13 cellular contexts compared by ENCODE assay signal in genomic region chr20:46959081-46959692, GRCh38.
DNase-seq lines count a peak whose midpoint lies in the region; TF ChIP-seq lines count a peak whose summit lies in the region.
"Had no signal": no experiment of that assay in that cellular context is flagged by ENCODE, and none has a peak within 500 bp of the region (broad histone marks: within the 10 kb centered on the region; RNA-seq: fewer than 3 reads in every experiment).

No MANE protein-coding gene starts in this region.

- no peaks in the 10 kb centered on the region for H3K9me2 ChIP-seq in GM23248 (ENCODE audit: insufficient read depth)

- no peak for TF ChIP-seq POLR2A in uterus (IDR thresholded peaks at IDR 0.05)

- no peak overlapping the region for H3K9ac ChIP-seq in GM23248

- no peaks in the 10 kb centered on the region for H3K79me2 ChIP-seq in GM23248 (ENCODE audit: insufficient read depth)

- TF ChIP-seq CTCF in fibroblast of mammary gland (conservative IDR thresholded peaks at IDR 0.05; ENCODE audit: control insufficient read depth, insufficient read depth, low read depth, low read length) (no peak), uterus (IDR thresholded peaks at IDR 0.05) (no peak)

- no peaks in the 10 kb centered on the region for H4K20me1 ChIP-seq in GM23248 (ENCODE audit: insufficient read depth)

- H3K27ac ChIP-seq in GM23248 (0 out of 2 replicates have a peak overlapping the region, but pooled peaks have one; percentile 20), SJSA1 (peak overlapping the region; percentile 82), uterus (no peak overlapping the region)

- intact Hi-C loops in uterus (cut with DNase I; ENCODE audit: low total_unique reads): no loop called here

- H3K4me3 ChIP-seq in GM23248 (no peak overlapping the region), SJSA1 (no peak overlapping the region), fibroblast of mammary gland (ENCODE audit: control insufficient read depth, low read depth, low read length) (no peak overlapping the region), uterus (no peak overlapping the region), H7 (ENCODE audit: insufficient read depth, low read depth, low read length) (no peak overlapping the region)

- H3K4me1 ChIP-seq in GM23248 (ENCODE audit: insufficient read depth) (peaks cover 15% of the 10 kb centered on the region; the same call in 1 of the 2 replicates), SJSA1 (replicated peaks) (peaks cover 31% of the 10 kb centered on the region), uterus (no peaks in the 10 kb centered on the region)

- DNase-seq in 8988T: peak; percentile 38
- peak; percentile 95 for DNase-seq in GM23248
- DNase-seq in SJSA1 (ENCODE audit: low read depth in 1 of 2, low spot score in 2 of 2): peak; percentile 83 to 94
- peak; percentile 98 for DNase-seq in fibroblast of mammary gland (ENCODE audit: low read depth)
- no peak for DNase-seq in uterus
- DNase-seq in NCI-H1436 treated with DMSO at 0.1 percent for 48 hours (lab: John Stamatoyannopoulos, UW): no peak
- DNase-seq in DMS79 treated with DMSO at 0.1 percent for 48 hours (lab: John Stamatoyannopoulos, UW): no peak
- DNase-seq in H7: no peak
- DNase-seq: activated effector memory CD4-positive, alpha-beta T cell treated with Interleukin-2 at 50 U/mL for 16 hours; CD4-positive, alpha-beta memory T cell; endodermal cell; left cardiac atrium; posterior cingulate gyrus had no signal

- H3K27me3 ChIP-seq in GM23248 (replicated peaks; ENCODE audit: insufficient read depth): no peaks in the 10 kb centered on the region
- H3K27me3 ChIP-seq in SJSA1 (replicated peaks): no peaks in the 10 kb centered on the region
- no peaks in the 10 kb centered on the region for H3K27me3 ChIP-seq in uterus
- H3K27me3 ChIP-seq in H7 (ENCODE audit: control insufficient read depth, insufficient read depth, low read length): no peaks in the 10 kb centered on the region

- H3K36me3 ChIP-seq in GM23248 (ENCODE audit: low read depth): no peaks in the 10 kb centered on the region
- H3K36me3 ChIP-seq in SJSA1: no peaks in the 10 kb centered on the region
- H3K36me3 ChIP-seq in uterus: no peaks in the 10 kb centered on the region
- no peaks in the 10 kb centered on the region for H3K36me3 ChIP-seq in H7 (replicated peaks; ENCODE audit: control insufficient read depth, insufficient read depth, low read length)

- 72% methylated on average over 13 of the region's 13 CpGs for WGBS in GM23248 (ENCODE audit: low coverage in 1 of 2, low lambda C conversion rate in 2 of 2, missing lambda C conversion rate in 2 of 2), 2 experiments

- in situ Hi-C loops in GM23248 (cut with MboI): no loop called here

- H3K9me3 ChIP-seq in GM23248 (ENCODE audit: low read depth): no peaks in the 10 kb centered on the region
- no peaks in the 10 kb centered on the region for H3K9me3 ChIP-seq in SJSA1 (replicated peaks)
- H3K9me3 ChIP-seq in uterus: no peaks in the 10 kb centered on the region

- peaks cover 16% of the 10 kb centered on the region for H3F3A ChIP-seq in GM23248 (ENCODE audit: insufficient read depth)

- H3K4me2 ChIP-seq in GM23248 (ENCODE audit: unreplicated experiment): no peak overlapping the region

- H2AFZ ChIP-seq in GM23248: no peak overlapping the region

Comparison
In these comparisons a context has a peak if more than half of its experiments do, and no peak if none do; other contexts are left out.
1. DNase-seq: peak in 8988T (single experiment), GM23248 (single experiment), SJSA1 (2 of 2) and fibroblast of mammary gland (single experiment); none in uterus (0 of 2), NCI-H1436 treated with DMSO at 0.1 percent for 48 hours (single experiment), DMS79 treated with DMSO at 0.1 percent for 48 hours (single experiment) and H7 (single experiment).
2. H3K27ac ChIP-seq: peak in GM23248 (single experiment) and SJSA1 (single experiment); none in uterus (0 of 2).